In the genomic region with DNA sequence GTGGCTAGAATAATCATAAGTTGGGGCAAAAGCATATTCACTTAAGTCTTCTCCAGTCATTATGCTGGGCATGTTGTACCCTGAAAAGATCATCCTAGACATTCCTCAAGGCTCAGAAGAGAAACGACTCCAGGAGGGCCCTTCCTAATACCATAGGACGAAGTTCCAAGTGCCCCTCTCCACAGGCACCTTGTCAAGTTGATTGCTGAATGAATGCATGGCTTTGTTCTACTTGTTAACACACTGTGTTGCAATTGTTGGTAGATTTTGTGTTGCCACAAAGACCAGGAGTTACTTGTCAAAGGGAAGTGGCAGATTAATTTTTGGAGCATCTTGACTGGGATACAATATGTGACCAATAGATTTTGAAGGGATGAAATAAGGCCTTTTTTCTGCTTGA, we compare ENCODE assay signal across 19 cellular contexts.
DNase-seq lines count a peak whose midpoint lies in the region; ATAC-seq and TF ChIP-seq lines count a peak whose summit lies in the region.
"Had no signal": no experiment of that assay in that cellular context is flagged by ENCODE, and none has a peak within 500 bp of the region (broad histone marks: within the 10 kb centered on the region; RNA-seq: fewer than 3 reads in every experiment).

No MANE protein-coding gene starts in this region.

- H3K4me3 Mint-ChIP-seq in CD4-positive, alpha-beta T cell: no peak overlapping the region

- no peaks in the 10 kb centered on the region for H3K9me3 ChIP-seq in cardiac muscle cell (ENCODE audit: low read depth)
- H3K9me3 ChIP-seq in heart left ventricle: peaks cover 0 to 7% (median 0%) of the 10 kb centered on the region in 12 donors
- H3K9me3 ChIP-seq in CD4-positive, alpha-beta T cell (ENCODE audit: control insufficient read depth, low read length): no peaks in the 10 kb centered on the region

- no peak for TF ChIP-seq CTCF in cardiac muscle cell (IDR thresholded peaks at IDR 0.05; ENCODE audit: low read depth, low read length)
- TF ChIP-seq CTCF in heart left ventricle (IDR thresholded peaks at IDR 0.05): no peak
- TF ChIP-seq CTCF in VCaP (conservative IDR thresholded peaks at IDR 0.05): no peak
- no peak for TF ChIP-seq CTCF in CD4-positive, alpha-beta T cell (IDR thresholded peaks at IDR 0.05)

- H3K27me3 Mint-ChIP-seq in CD4-positive, alpha-beta T cell: no peaks in the 10 kb centered on the region

- peaks cover 5% of the 10 kb centered on the region for H3K4me1 Mint-ChIP-seq in CD4-positive, alpha-beta T cell (ENCODE audit: low read depth)

- H3K9me3 Mint-ChIP-seq in CD4-positive, alpha-beta T cell: peaks cover 6% of the 10 kb centered on the region

- WGBS in heart left ventricle, 4 donors: 22 to 38% (median 23%) methylated on average over 2 of the region's 2 CpGs

- CTCF ChIA-PET in CD4-positive, alpha-beta T cell (lab: Charles Lee): no interaction called here

- H3K4me1 ChIP-seq in cardiac muscle cell (ENCODE audit: low read depth) (no peaks in the 10 kb centered on the region), heart left ventricle (peaks cover 0 to 3% (median 0%) of the 10 kb centered on the region in 12 donors)
- H3K4me1 ChIP-seq: BLaER1 treated with 17β-estradiol and CSF1 and Interleukin-3, amounts not matched to agents 10 nM and 100 nM had no signal

- no peak overlapping the region for H3K27ac Mint-ChIP-seq in CD4-positive, alpha-beta T cell

- DNase-seq in cardiac muscle cell (ENCODE audit: low read depth in 1 of 2, low spot score in 1 of 2): peak; percentile 2 to 7
- no peak for DNase-seq in heart left ventricle
- DNase-seq in iPS-NIHi11 (ENCODE audit: low spot score): peak; percentile 30
- peak; percentile 36 for DNase-seq in retina
- DNase-seq in GM03348 (ENCODE audit: low spot score): no peak
- no peak for DNase-seq in CD4-positive, alpha-beta T cell
- no peak for DNase-seq in GM19238 (ENCODE audit: insufficient read length, low spot score)
- DNase-seq: DMS79 treated with DMSO at 0.1 percent for 48 hours, NCI-H1048, NCI-H2081 treated with DMSO at 0.1 percent for 48 hours, NCI-H226, NCI-H524 treated with DMSO at 0.1 percent for 48 hours, OCI-M1, RPMI8226, SIG-M5 had no signal

- H3K4me3 ChIP-seq in cardiac muscle cell (no peak overlapping the region), heart left ventricle (no peak overlapping the region)
- H3K4me3 ChIP-seq: BLaER1 treated with 17β-estradiol and CSF1 and Interleukin-3, amounts not matched to agents 10 nM and 100 nM; GM12878 had no signal

- no peaks in the 10 kb centered on the region for H3K36me3 ChIP-seq in cardiac muscle cell
- H3K36me3 ChIP-seq in heart left ventricle: no peaks in the 10 kb centered on the region
- H3K36me3 ChIP-seq: BLaER1 treated with 17β-estradiol and CSF1 and Interleukin-3, amounts not matched to agents 10 nM and 100 nM had no signal

- intact Hi-C loops in heart left ventricle (cut with DNase I): no loop called here
- intact Hi-C loops in CD4-positive, alpha-beta T cell (cut with DNase I, micrococcal nuclease): no loop called here

- H3K27ac ChIP-seq in cardiac muscle cell (no peak overlapping the region), heart left ventricle (no peak overlapping the region), VCaP (peak overlapping the region; percentile 34; the same call in 1 of the 2 replicates)
- no peak overlapping the region for H3K27ac ChIP-seq in CD4-positive, alpha-beta T cell (ENCODE audit: low read depth, low read length)
- H3K27ac ChIP-seq: BLaER1 treated with 17β-estradiol and CSF1 and Interleukin-3, amounts not matched to agents 10 nM and 100 nM; KMS-11 had no signal

- H3K36me3 Mint-ChIP-seq in CD4-positive, alpha-beta T cell (ENCODE audit: low read depth): no peaks in the 10 kb centered on the region

- POLR2A ChIA-PET in CD4-positive, alpha-beta T cell (lab: Charles Lee): no interaction called here

- no peak for TF ChIP-seq POLR2A in heart left ventricle (IDR thresholded peaks at IDR 0.05)

- no peaks in the 10 kb centered on the region for H3K27me3 ChIP-seq in cardiac muscle cell
- H3K27me3 ChIP-seq in heart left ventricle: no peaks in the 10 kb centered on the region
- H3K27me3 ChIP-seq in CD4-positive, alpha-beta T cell (ENCODE audit: control insufficient read depth, insufficient read depth, low read length): no peaks in the 10 kb centered on the region
- H3K27me3 ChIP-seq: BLaER1 treated with 17β-estradiol and CSF1 and Interleukin-3, amounts not matched to agents 10 nM and 100 nM had no signal

- ATAC-seq in heart left ventricle: no peak
- no peak for ATAC-seq in CD4-positive, alpha-beta T cell (ENCODE audit: poor library complexity)
- ATAC-seq: GM12878 had no signal

Comparison
In these comparisons a context has a peak if more than half of its experiments do, and no peak if none do; other contexts are left out.
1. DNase-seq: peak in cardiac muscle cell (2 of 2), iPS-NIHi11 (single experiment) and retina (single experiment); none in heart left ventricle (0 of 5), GM03348 (single experiment), CD4-positive, alpha-beta T cell (0 of 10) and GM19238 (single experiment).